Comparison of ENCODE assay signal across 10 cellular contexts in genomic region chr10:14056545-14057332, GRCh38.
A peak's percentile ranks its signal among the peaks of the same experiment; 100 is the strongest.
DNase-seq lines count a peak whose midpoint lies in the region; ATAC-seq and TF ChIP-seq lines count a peak whose summit lies in the region.
"Had no signal": no experiment of that assay in that cellular context is flagged by ENCODE, and none has a peak within 500 bp of the region (broad histone marks: within the 10 kb centered on the region; RNA-seq: fewer than 3 reads in every experiment).

No MANE protein-coding gene starts in this region.

- H3K27ac Mint-ChIP-seq in activated CD4-positive, alpha-beta T cell treated with anti-CD3 and anti-CD28 coated beads, Interleukin-2, amount 10 ng/mL, durations not matched to agents 7 days and 5 days: no peak overlapping the region
- H3K27ac Mint-ChIP-seq: activated CD4-positive, alpha-beta memory T cell treated with anti-CD3 and anti-CD28 coated beads, Interleukin-2, amount 10 ng/mL, durations not matched to agents 7 days and 5 days had no signal

- no peaks in the 10 kb centered on the region for H3K4me1 Mint-ChIP-seq in activated CD4-positive, alpha-beta T cell treated with anti-CD3 and anti-CD28 coated beads, Interleukin-2, amount 10 ng/mL, durations not matched to agents 7 days and 5 days
- H3K4me1 Mint-ChIP-seq: activated CD4-positive, alpha-beta memory T cell treated with anti-CD3 and anti-CD28 coated beads, Interleukin-2, amount 10 ng/mL, durations not matched to agents 7 days and 5 days had no signal

- ATAC-seq in GM18505 (IDR thresholded peaks at IDR 0.05; ENCODE audit: unreplicated experiment) (no peak), GM18502 (IDR thresholded peaks at IDR 0.05; ENCODE audit: poor library complexity, unreplicated experiment) (no peak)

- no peak for TF ChIP-seq POLR2A in GM18505 (IDR thresholded peaks at IDR 0.05; ENCODE audit: borderline replicate concordance, extremely low read depth, insufficient read depth, insufficient read length)

- POLR2A ChIA-PET in activated CD4-positive, alpha-beta T cell treated with anti-CD3 and anti-CD28 coated beads, Interleukin-2, amount 10 ng/mL, durations not matched to agents 7 days and 5 days (lab: Charles Lee): no interaction called here

- DNase-seq in AG09319 (ENCODE audit: extremely low read depth, low read depth) (peak; percentile 91), NCI-H226 (peak; percentile 34), epidermal melanocyte (ENCODE audit: insufficient read length, low spot score) (peak; percentile 42), myocyte (ENCODE audit: low read depth) (peak; percentile 74), ACHN (no peak)
- DNase-seq in activated CD4-positive, alpha-beta T cell treated with anti-CD3 and anti-CD28 coated beads, Interleukin-2, amount 10 ng/mL, durations not matched to agents 7 days and 5 days: no peak
- DNase-seq: activated CD4-positive, alpha-beta memory T cell treated with anti-CD3 and anti-CD28 coated beads, Interleukin-2, amount 10 ng/mL, durations not matched to agents 7 days and 5 days; stimulated activated CD4-positive, alpha-beta T cell treated with anti-CD3 and anti-CD28 coated beads, Interleukin-2, amount 100 ng/mL, for 48 hours had no signal

- no peak overlapping the region for H3K4me3 Mint-ChIP-seq in activated CD4-positive, alpha-beta T cell treated with anti-CD3 and anti-CD28 coated beads, Interleukin-2, amount 10 ng/mL, durations not matched to agents 7 days and 5 days
- H3K4me3 Mint-ChIP-seq: activated CD4-positive, alpha-beta memory T cell treated with anti-CD3 and anti-CD28 coated beads, Interleukin-2, amount 10 ng/mL, durations not matched to agents 7 days and 5 days had no signal

- no peaks in the 10 kb centered on the region for H3K27me3 Mint-ChIP-seq in activated CD4-positive, alpha-beta T cell treated with anti-CD3 and anti-CD28 coated beads, Interleukin-2, amount 10 ng/mL, durations not matched to agents 7 days and 5 days

- in situ Hi-C loops in ACHN (cut with HindIII; ENCODE audit: low pct_ligation_motif_present, low pct_unique_long_range_greater_than_20kb, low sequenced_read_pairs): no loop called here

- no peak for TF ChIP-seq CTCF in AG09319 (IDR thresholded peaks at IDR 0.05; ENCODE audit: low read depth, low read length)

- no peaks in the 10 kb centered on the region for H3K36me3 Mint-ChIP-seq in activated CD4-positive, alpha-beta T cell treated with anti-CD3 and anti-CD28 coated beads, Interleukin-2, amount 10 ng/mL, durations not matched to agents 7 days and 5 days (ENCODE audit: low read depth)

- CTCF ChIA-PET in activated CD4-positive, alpha-beta T cell treated with anti-CD3 and anti-CD28 coated beads, Interleukin-2, amount 10 ng/mL, durations not matched to agents 7 days and 5 days (lab: Charles Lee): no interaction called here

- H3K9me3 Mint-ChIP-seq in activated CD4-positive, alpha-beta T cell treated with anti-CD3 and anti-CD28 coated beads, Interleukin-2, amount 10 ng/mL, durations not matched to agents 7 days and 5 days: peaks cover 7% of the 10 kb centered on the region

Comparison
In these comparisons a context has a peak if more than half of its experiments do, and no peak if none do; other contexts are left out.
1. DNase-seq: peak in AG09319 (single experiment), NCI-H226 (single experiment), epidermal melanocyte (single experiment) and myocyte (single experiment); none in ACHN (single experiment) and activated CD4-positive, alpha-beta T cell treated with anti-CD3 and anti-CD28 coated beads, Interleukin-2, amount 10 ng/mL, durations not matched to agents 7 days and 5 days (single experiment).